Comparison of ENCODE assay signal across 16 cellular contexts in genomic region chr5:65672787-65673186, GRCh38. TPM values are rescaled to one million over a fixed set of nuclear protein-coding genes. Genes with fewer than 3 reads are reported as not detected.
DNase-seq lines count a peak whose midpoint lies in the region; ATAC-seq and TF ChIP-seq lines count a peak whose summit lies in the region.
"Had no signal": no experiment of that assay in that cellular context is flagged by ENCODE, and none has a peak within 500 bp of the region (broad histone marks: within the 10 kb centered on the region; RNA-seq: fewer than 3 reads in every experiment).

No MANE protein-coding gene starts in this region.

- H3K27ac Mint-ChIP-seq in activated T-helper 17 cell treated with anti-CD3 and anti-CD28 coated beads, Interleukin-2, amount 50 U/mL, for 72 hours = peak overlapping the region; percentile 7

- H3K36me3 Mint-ChIP-seq in activated T-helper 17 cell treated with anti-CD3 and anti-CD28 coated beads, Interleukin-2, amount 50 U/mL, for 72 hours (ENCODE audit: low read depth) = peaks cover 89% of the 10 kb centered on the region

- no peaks in the 10 kb centered on the region for H3K4me1 ChIP-seq in foreskin keratinocyte

- H3K27ac ChIP-seq in foreskin keratinocyte = no peak overlapping the region
- H3K27ac ChIP-seq: hepatocyte had no signal

- DNase-seq in AG10803 (ENCODE audit: low read depth) (peak; percentile 74), GM03348 (ENCODE audit: low spot score) (peak; percentile 29), foreskin keratinocyte (peak; percentile 43 to 65), NCI-H446 (lab: John Stamatoyannopoulos, UW) (no peak), activated gamma-delta T cell (lab: John Stamatoyannopoulos, UW) (no peak)
- DNase-seq: CD4-positive, CD25-positive, alpha-beta regulatory T cell; effector CD8-positive, alpha-beta T cell; left cardiac atrium; MG63; NCI-H2081 treated with DMSO at 0.1 percent for 48 hours; SHP77; T-helper 9 cell had no signal

- peaks cover 12% of the 10 kb centered on the region for H3K4me1 Mint-ChIP-seq in activated T-helper 17 cell treated with anti-CD3 and anti-CD28 coated beads, Interleukin-2, amount 50 U/mL, for 72 hours

- H3K27me3 ChIP-seq in foreskin keratinocyte = no peaks in the 10 kb centered on the region
- H3K27me3 ChIP-seq: hepatocyte, MG63 had no signal

- ATAC-seq in activated T-helper 17 cell treated with anti-CD3 and anti-CD28 coated beads, Interleukin-2, amount 50 U/mL, for 72 hours (replicated peaks) = no peak
- ATAC-seq in foreskin keratinocyte (no peak), HG03139 (IDR thresholded peaks at IDR 0.05; ENCODE audit: unreplicated experiment) (no peak), HG03354 (IDR thresholded peaks at IDR 0.05; ENCODE audit: poor library complexity, severe bottlenecking, unreplicated experiment) (no peak)
- ATAC-seq: left cardiac atrium had no signal

- H3K4me3 Mint-ChIP-seq in activated T-helper 17 cell treated with anti-CD3 and anti-CD28 coated beads, Interleukin-2, amount 50 U/mL, for 72 hours = no peak overlapping the region
- H3K4me3 Mint-ChIP-seq: CD4-positive, CD25-positive, alpha-beta regulatory T cell had no signal

- TF ChIP-seq CTCF in AG10803 (conservative IDR thresholded peaks at IDR 0.05; ENCODE audit: low read length) (no peak), foreskin keratinocyte (conservative IDR thresholded peaks at IDR 0.05) (no peak)

- no peak overlapping the region for H3K4me3 ChIP-seq in AG10803 (ENCODE audit: low read length)
- H3K4me3 ChIP-seq: hepatocyte, MG63 had no signal

- H3K9me3 Mint-ChIP-seq in activated T-helper 17 cell treated with anti-CD3 and anti-CD28 coated beads, Interleukin-2, amount 50 U/mL, for 72 hours = no peaks in the 10 kb centered on the region

- no peaks in the 10 kb centered on the region for H3K27me3 Mint-ChIP-seq in activated T-helper 17 cell treated with anti-CD3 and anti-CD28 coated beads, Interleukin-2, amount 50 U/mL, for 72 hours
- H3K27me3 Mint-ChIP-seq: CD4-positive, CD25-positive, alpha-beta regulatory T cell had no signal

RNA-seq across cellular contexts. Expression of gene SHLD3, which starts 48.0 kb away (rescaled TPM):
- total RNA-seq in activated T-helper 17 cell treated with anti-CD3 and anti-CD28 coated beads, Interleukin-2, amount 50 U/mL, for 72 hours = 1 to 10 TPM; 1.7 to 3.8 TPM
- total RNA-seq in foreskin keratinocyte = 2.3 and 2.4 TPM in 2 replicates
- 1.5 and 1.7 TPM in 2 replicates for polyA plus RNA-seq in foreskin keratinocyte

RNA-seq across cellular contexts. Expression of gene TRAPPC13, which starts 48.0 kb away (rescaled TPM):
- total RNA-seq in activated T-helper 17 cell treated with anti-CD3 and anti-CD28 coated beads, Interleukin-2, amount 50 U/mL, for 72 hours = 10 to 100 TPM; 12.3 to 20.7 TPM
- total RNA-seq in foreskin keratinocyte = 15.0 and 16.5 TPM in 2 replicates
- polyA plus RNA-seq in foreskin keratinocyte = 7.5 and 9.3 TPM in 2 replicates

RNA-seq across cellular contexts. Expression of gene TRIM23, which starts 48.7 kb away (rescaled TPM):
- 1 to 10 TPM; 7.0 to 8.0 TPM for total RNA-seq in activated T-helper 17 cell treated with anti-CD3 and anti-CD28 coated beads, Interleukin-2, amount 50 U/mL, for 72 hours
- 6.6 TPM in 2 replicates for total RNA-seq in foreskin keratinocyte
- 1.2 and 1.5 TPM in 2 replicates for polyA plus RNA-seq in foreskin keratinocyte

RNA-seq across cellular contexts. Expression of gene SGTB, which starts 49.1 kb away (rescaled TPM):
- total RNA-seq in activated T-helper 17 cell treated with anti-CD3 and anti-CD28 coated beads, Interleukin-2, amount 50 U/mL, for 72 hours = 10 to 100 TPM; 14.9 to 18.4 TPM
- total RNA-seq in foreskin keratinocyte = 8.1 and 8.8 TPM in 2 replicates
- 2.6 and 3.4 TPM in 2 replicates for polyA plus RNA-seq in foreskin keratinocyte

RNA-seq across cellular contexts. Expression of gene NLN, which starts 49.2 kb away (rescaled TPM):
- total RNA-seq in activated T-helper 17 cell treated with anti-CD3 and anti-CD28 coated beads, Interleukin-2, amount 50 U/mL, for 72 hours = 10 to 100 TPM; 13.5 to 32.2 TPM
- total RNA-seq in foreskin keratinocyte = 37.4 and 39.1 TPM in 2 replicates
- polyA plus RNA-seq in foreskin keratinocyte = 9.4 and 12.0 TPM in 2 replicates

Comparison
In these comparisons a context has a peak if more than half of its experiments do, and no peak if none do; other contexts are left out.
1. DNase-seq: peak in AG10803 (single experiment), GM03348 (single experiment) and foreskin keratinocyte (2 of 2); none in NCI-H446 (0 of 2) and activated gamma-delta T cell (single experiment).